Comparison of ENCODE assay signal across 8 cellular contexts in the genomic region with DNA sequence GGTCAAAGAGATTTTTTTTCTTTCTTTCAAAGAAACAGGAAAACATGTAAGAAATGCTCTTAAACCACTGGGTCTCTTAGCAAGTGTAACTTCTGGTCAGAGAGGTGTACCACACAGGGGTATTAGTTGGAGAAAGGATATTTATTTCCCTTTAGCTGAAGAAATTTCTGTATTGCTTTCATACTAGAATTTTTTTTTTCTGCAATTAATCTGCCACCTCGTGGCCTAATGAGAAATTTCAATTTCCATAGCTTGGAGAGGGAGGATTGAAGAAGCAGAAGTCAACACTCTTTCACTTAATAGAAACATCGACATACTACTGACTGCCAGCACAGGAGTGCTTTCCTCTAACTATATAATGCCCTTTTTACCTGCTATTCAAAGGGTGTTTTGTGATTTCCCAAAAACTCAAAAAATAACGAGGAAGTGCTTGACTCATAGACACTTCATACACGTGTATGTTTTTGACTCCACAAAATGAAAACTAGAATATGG.
DNase-seq lines count a peak whose midpoint lies in the region; ATAC-seq and TF ChIP-seq lines count a peak whose summit lies in the region.

No MANE protein-coding gene starts in this region.

- H2AFZ ChIP-seq in hepatocyte = no peak overlapping the region

- no peak overlapping the region for H3K4me2 ChIP-seq in hepatocyte

- ATAC-seq in stimulated activated naive CD8-positive, alpha-beta T cell treated with anti-CD3 and anti-CD28 coated beads, Interleukin-15, Interleukin-2, amounts not matched to agents 100 U/mL and 50 U/mL, for 24 hours = peak; percentile 58
- ATAC-seq in HG03520 (IDR thresholded peaks at IDR 0.05; ENCODE audit: unreplicated experiment) (no peak), GM21529 (IDR thresholded peaks at IDR 0.05; ENCODE audit: unreplicated experiment) (no peak)

- H3K4me3 ChIP-seq in A673 (ENCODE audit: low read depth, low read length, poor library complexity, severe bottlenecking) (no peak overlapping the region), adrenal gland (no peak overlapping the region), hepatocyte (no peak overlapping the region)

- WGBS in adrenal gland, 4 donors = 20 to 30% (median 28%) methylated on average over 4 of the region's 4 CpGs
- WGBS in hepatocyte (ENCODE audit: low lambda C conversion rate, missing lambda C conversion rate) = 56% methylated on average over 4 of the region's 4 CpGs

- TF ChIP-seq POLR2A in adrenal gland (IDR thresholded peaks at IDR 0.05) = no peak

- intact Hi-C loops in A673 (cut with micrococcal nuclease; ENCODE audit: unreplicated experiment) = loop anchor here (1.0 to 5.0 kb wide), 2 partner anchors 180 to 286 kb away; partner anchors contain the start of gene NAMPT
- intact Hi-C loops in adrenal gland (cut with DNase I) = loop anchor here in 1 of 2 donors (5.0 kb wide), 1 partner anchor 285 kb away; no protein-coding TSS in a partner anchor

- H3K9me2 ChIP-seq in hepatocyte (replicated peaks; ENCODE audit: insufficient read depth) = no peaks in the 10 kb centered on the region

- POLR2A ChIA-PET in A673 (lab: Charles Lee; ENCODE audit: low non-redundant PET) = no interaction called here

- TF ChIP-seq CTCF in A673 (conservative IDR thresholded peaks at IDR 0.05; ENCODE audit: low read depth, low read length) = peak; percentile 60
- peak; percentile 43 to 81 (median 66) for TF ChIP-seq CTCF in adrenal gland (IDR thresholded peaks at IDR 0.05)
- peak; percentile 56 for TF ChIP-seq CTCF in hepatocyte (IDR thresholded peaks at IDR 0.05; ENCODE audit: poor library complexity)

- H3K27ac ChIP-seq in A673 (ENCODE audit: low read depth, low read length, poor library complexity, severe bottlenecking) (no peak overlapping the region), adrenal gland (no peak overlapping the region), hepatocyte (no peak overlapping the region)

- DNase-seq in A673 (ENCODE audit: low spot score) = peak; percentile 54
- peak; percentile 7 for DNase-seq in GF-D8 (lab: John Stamatoyannopoulos, UW)
- peak; percentile 68 for DNase-seq in NCI-H1694 (lab: John Stamatoyannopoulos, UW)
- peak in 1 of 7 donors; percentile 19 for DNase-seq in adrenal gland
- peak; percentile 39 for DNase-seq in hepatocyte (ENCODE audit: low spot score)
- DNase-seq in stimulated activated naive CD8-positive, alpha-beta T cell treated with anti-CD3 and anti-CD28 coated beads, Interleukin-15, Interleukin-2, amounts not matched to agents 100 U/mL and 50 U/mL, for 24 hours = no peak

- H3K79me2 ChIP-seq in hepatocyte = no peaks in the 10 kb centered on the region

- no peaks in the 10 kb centered on the region for H3K36me3 ChIP-seq in A673 (ENCODE audit: insufficient read depth, low read length, poor library complexity, severe bottlenecking)
- H3K36me3 ChIP-seq in adrenal gland (replicated peaks in 1 of 2) = no peaks in the 10 kb centered on the region
- H3K36me3 ChIP-seq in hepatocyte (replicated peaks; ENCODE audit: insufficient read depth, low read depth) = no peaks in the 10 kb centered on the region

- CTCF ChIA-PET in A673 (lab: Charles Lee) = interaction anchor here (0.5 to 3.5 kb wide), 12 partner anchors 24 to 297 kb away, joined by 3 to 72 read pairs (median 4); partner anchors contain the start of gene NAMPT

- peaks cover 4% of the 10 kb centered on the region for H3K4me1 ChIP-seq in A673 (ENCODE audit: insufficient read depth, low read length, poor library complexity, severe bottlenecking)
- peaks cover 0 to 7% of the 10 kb centered on the region in 2 donors for H3K4me1 ChIP-seq in adrenal gland (replicated peaks in 1 of 2)
- no peaks in the 10 kb centered on the region for H3K4me1 ChIP-seq in hepatocyte (ENCODE audit: insufficient read depth)

- no peaks in the 10 kb centered on the region for H3K9me3 ChIP-seq in A673 (ENCODE audit: low read depth, low read length, poor library complexity, severe bottlenecking)
- no peaks in the 10 kb centered on the region for H3K9me3 ChIP-seq in adrenal gland (replicated peaks in 1 of 3)
- no peaks in the 10 kb centered on the region for H3K9me3 ChIP-seq in hepatocyte (ENCODE audit: low read depth)

- H3K27me3 ChIP-seq in A673 (replicated peaks; ENCODE audit: insufficient read depth, low read depth, low read length, poor library complexity) = no peaks in the 10 kb centered on the region
- no peaks in the 10 kb centered on the region for H3K27me3 ChIP-seq in adrenal gland
- H3K27me3 ChIP-seq in hepatocyte = no peaks in the 10 kb centered on the region

- no TSS peak for BruUV-seq in A673 (replicated peaks; lab: Mats Ljungman, UMichigan)

- H4K20me1 ChIP-seq in hepatocyte (ENCODE audit: insufficient read depth, poor library complexity, severe bottlenecking) = no peaks in the 10 kb centered on the region
